30 cellular contexts compared by ENCODE assay signal in the genomic region with DNA sequence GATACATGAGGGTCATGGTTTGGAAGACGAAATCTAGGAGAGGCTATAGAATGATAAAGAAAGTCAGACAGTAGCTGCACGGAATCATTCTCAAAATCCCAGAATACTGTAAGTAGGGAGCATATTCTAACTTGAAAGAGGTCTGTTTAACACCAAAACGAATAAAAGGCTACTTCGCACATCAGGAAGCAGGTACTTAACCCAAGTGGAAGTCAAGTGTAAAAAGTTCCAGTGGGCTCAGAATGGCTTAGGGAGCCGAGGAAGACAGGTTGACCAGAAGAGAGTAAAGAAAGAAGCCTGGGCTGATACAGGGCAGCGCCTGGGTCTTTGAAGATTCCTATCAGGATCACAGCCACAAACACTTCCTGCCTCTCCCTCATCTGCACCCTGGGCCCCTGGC.
"Had no signal": no experiment of that assay in that cellular context is flagged by ENCODE, and none has a peak within 500 bp of the region (broad histone marks: within the 10 kb centered on the region; RNA-seq: fewer than 3 reads in every experiment).

No MANE protein-coding gene starts in this region.

- H3K27ac Mint-ChIP-seq: activated CD4-positive, alpha-beta memory T cell treated with anti-CD3 and anti-CD28 coated beads, Interleukin-2, amount 10 ng/mL, durations not matched to agents 7 days and 5 days; activated CD8-positive, alpha-beta memory T cell treated with anti-CD3 and anti-CD28 coated beads, Interleukin-2, amount 10 ng/mL, durations not matched to agents 7 days and 5 days; activated naive CD8-positive, alpha-beta T cell treated with anti-CD3 and anti-CD28 coated beads for 36 hours; activated T-cell treated with anti-CD3 and anti-CD28 coated beads, Interleukin-2, amount 50 U/mL, for 72 hours; activated T-helper 17 cell treated with anti-CD3 and anti-CD28 coated beads, Interleukin-2, amount 50 U/mL, for 72 hours; T-helper 1 cell treated with Interleukin-12 subunit alpha and Interleukin-12 subunit beta and Interleukin-4 antibody, amounts not matched to agents 30 μg/mL and 1 μg/mL, for 36 hours; T-helper 2 cell treated with Interferon-gamma antibody and Interleukin-4, amounts not matched to agents 5 μg/mL and 100 μg/mL, for 36 hours; WTC11 had no signal

- H3K36me3 Mint-ChIP-seq: activated CD8-positive, alpha-beta memory T cell treated with anti-CD3 and anti-CD28 coated beads, Interleukin-2, amount 10 ng/mL, durations not matched to agents 7 days and 5 days; activated naive CD8-positive, alpha-beta T cell treated with anti-CD3 and anti-CD28 coated beads for 36 hours had no signal

- H3K27me3 Mint-ChIP-seq: activated CD4-positive, alpha-beta memory T cell treated with anti-CD3 and anti-CD28 coated beads, Interleukin-2, amount 10 ng/mL, durations not matched to agents 7 days and 5 days had no signal

- H3K27ac ChIP-seq: SK-N-MC had no signal

- H3K4me1 Mint-ChIP-seq: activated CD4-positive, alpha-beta memory T cell treated with anti-CD3 and anti-CD28 coated beads, Interleukin-2, amount 10 ng/mL, durations not matched to agents 7 days and 5 days; activated CD8-positive, alpha-beta memory T cell treated with anti-CD3 and anti-CD28 coated beads, Interleukin-2, amount 10 ng/mL, durations not matched to agents 7 days and 5 days; activated naive CD8-positive, alpha-beta T cell treated with anti-CD3 and anti-CD28 coated beads for 36 hours; activated T-helper 17 cell treated with anti-CD3 and anti-CD28 coated beads, Interleukin-2, amount 50 U/mL, for 72 hours had no signal

- H3K9me3 Mint-ChIP-seq: activated CD4-positive, alpha-beta memory T cell treated with anti-CD3 and anti-CD28 coated beads, Interleukin-2, amount 10 ng/mL, durations not matched to agents 7 days and 5 days; activated naive CD8-positive, alpha-beta T cell treated with anti-CD3 and anti-CD28 coated beads for 36 hours; activated T-helper 17 cell treated with anti-CD3 and anti-CD28 coated beads, Interleukin-2, amount 50 U/mL, for 72 hours; T-helper 1 cell treated with Interleukin-12 subunit alpha and Interleukin-12 subunit beta and Interleukin-4 antibody, amounts not matched to agents 30 μg/mL and 1 μg/mL, for 36 hours; T-helper 2 cell treated with Interferon-gamma antibody and Interleukin-4, amounts not matched to agents 5 μg/mL and 100 μg/mL, for 36 hours; WTC11 had no signal

- ATAC-seq: activated CD8-positive, alpha-beta memory T cell treated with anti-CD3 and anti-CD28 coated beads, Interleukin-2, amount 10 ng/mL, durations not matched to agents 7 days and 5 days; activated T-cell treated with anti-CD3 and anti-CD28 coated beads, Interleukin-2, amount 50 U/mL, for 72 hours; activated T-helper 17 cell treated with anti-CD3 and anti-CD28 coated beads, Interleukin-2, amount 50 U/mL, for 72 hours; Panc1; Right ventricle myocardium inferior; WTC11 had no signal

- DNase-seq: activated CD4-positive, alpha-beta memory T cell treated with anti-CD3 and anti-CD28 coated beads, Interleukin-2, amount 10 ng/mL, durations not matched to agents 7 days and 5 days; activated CD4-positive, alpha-beta T cell treated with anti-CD3 and anti-CD28 coated beads for 4 hours; activated CD4-positive, CD25-positive, alpha-beta regulatory T cell treated with anti-CD3 and anti-CD28 coated beads, Interleukin-2, amount 50 U/mL, for 72 hours; activated CD8-positive, alpha-beta memory T cell treated with anti-CD3 and anti-CD28 coated beads for 24 hours; activated CD8-positive, alpha-beta memory T cell treated with anti-CD3 and anti-CD28 coated beads, Interleukin-2, amount 10 ng/mL, durations not matched to agents 7 days and 5 days; activated effector memory CD4-positive, alpha-beta T cell treated with anti-CD3 and anti-CD28 coated beads, Interleukin-2, amount 50 U/mL, for 16 hours; activated naive CD4-positive, alpha-beta T cell; activated naive CD4-positive, alpha-beta T cell treated with anti-CD3 and anti-CD28 coated beads, Interleukin-2, amount 50 U/mL, for 16 hours; activated naive CD8-positive, alpha-beta T cell treated with anti-CD3 and anti-CD28 coated beads for 36 hours; activated T-cell treated with anti-CD3 and anti-CD28 coated beads, Interleukin-2, amount 50 U/mL, for 1 hour; activated T-cell treated with anti-CD3 and anti-CD28 coated beads, Interleukin-2, amount 50 U/mL, for 72 hours; amniotic stem cell; aorta; Karpas-422; KBM-7; NCI-H1105; NCI-H1417 treated with DMSO at 0.1 percent for 48 hours; NCI-H187 treated with DMSO at 0.1 percent for 48 hours; NCI-H2081; NCI-H2171 treated with DMSO at 0.1 percent for 48 hours; NCI-H226; NCI-H524 treated with DMSO at 0.1 percent for 48 hours; RPMI8226 had no signal

- H3K4me3 ChIP-seq: SK-N-MC had no signal

- H3K4me3 Mint-ChIP-seq: activated CD4-positive, alpha-beta memory T cell treated with anti-CD3 and anti-CD28 coated beads, Interleukin-2, amount 10 ng/mL, durations not matched to agents 7 days and 5 days; activated CD8-positive, alpha-beta memory T cell treated with anti-CD3 and anti-CD28 coated beads, Interleukin-2, amount 10 ng/mL, durations not matched to agents 7 days and 5 days; activated naive CD8-positive, alpha-beta T cell treated with anti-CD3 and anti-CD28 coated beads for 36 hours; activated T-cell treated with anti-CD3 and anti-CD28 coated beads, Interleukin-2, amount 50 U/mL, for 72 hours; activated T-helper 17 cell treated with anti-CD3 and anti-CD28 coated beads, Interleukin-2, amount 50 U/mL, for 72 hours; T-helper 1 cell treated with Interleukin-12 subunit alpha and Interleukin-12 subunit beta and Interleukin-4 antibody, amounts not matched to agents 30 μg/mL and 1 μg/mL, for 36 hours; T-helper 2 cell treated with Interferon-gamma antibody and Interleukin-4, amounts not matched to agents 5 μg/mL and 100 μg/mL, for 36 hours; WTC11 had no signal
